In the genomic region with DNA sequence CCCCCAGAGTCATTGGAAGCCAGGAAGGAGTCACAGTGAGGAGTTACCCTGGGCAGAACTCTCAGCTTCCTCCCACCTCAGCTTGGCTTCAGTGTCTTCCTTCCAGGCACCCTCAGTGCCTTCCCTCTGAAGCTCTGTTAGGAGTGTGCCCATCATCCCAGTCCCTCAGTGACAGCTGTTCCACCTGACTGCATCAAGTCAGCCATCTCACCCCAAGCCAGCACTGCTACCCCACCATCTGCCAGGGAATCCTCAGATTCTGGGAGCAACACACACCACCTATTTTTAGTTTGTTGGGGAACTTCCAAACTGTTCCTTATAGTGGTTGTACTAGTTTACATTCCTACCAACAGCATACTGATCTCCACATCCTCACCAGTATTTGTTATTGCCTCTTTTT, we compare ENCODE assay signal across 22 cellular contexts.
"Had no signal": no experiment of that assay in that cellular context is flagged by ENCODE, and none has a peak within 500 bp of the region (broad histone marks: within the 10 kb centered on the region; RNA-seq: fewer than 3 reads in every experiment).

No MANE protein-coding gene starts in this region.

- H3K27ac ChIP-seq: ovary, psoas muscle, sigmoid colon, stomach, thyroid gland had no signal

- ATAC-seq: effector memory CD8-positive, alpha-beta T cell; left colon; mucosa of descending colon; psoas muscle; right cardiac atrium; stimulated activated effector memory CD8-positive, alpha-beta T cell treated with anti-CD3 and anti-CD28 coated beads, Interleukin-12 subunit alpha, Interleukin-12 subunit beta, amount 100 ng/mL, for 72 hours had no signal

- DNase-seq: cortex of kidney; effector memory CD8-positive, alpha-beta T cell; hypothalamus; immature natural killer cell; islet precursor cell; kidney glomerular epithelial cell; left colon; mesenchymal stem cell; mucosa of descending colon; naive B cell; occipital lobe; ovary; psoas muscle; right cardiac atrium; sigmoid colon; stimulated activated CD4-positive, alpha-beta T cell treated with anti-CD3 and anti-CD28 coated beads, Interleukin-2, amount 100 ng/mL, for 24 hours; stimulated activated CD4-positive, alpha-beta T cell treated with anti-CD3 and anti-CD28 coated beads, Interleukin-4, amount 100 ng/mL, for 24 hours; stimulated activated naive CD4-positive, alpha-beta T cell treated with Interleukin-2 at 50 U/mL for 16 hours; stomach; thyroid gland; trophoblast cell had no signal

- H3K4me1 ChIP-seq: psoas muscle, sigmoid colon, stomach, thyroid gland had no signal

- H3K36me3 ChIP-seq: ovary, sigmoid colon, stomach, thyroid gland had no signal

- H3K9me3 ChIP-seq: mucosa of descending colon, ovary, psoas muscle, thyroid gland had no signal

- H3K27me3 ChIP-seq: ovary, sigmoid colon, stomach, thyroid gland had no signal

- H3K4me3 ChIP-seq: mucosa of descending colon, ovary, psoas muscle, sigmoid colon, stomach, thyroid gland had no signal
